Comparison of ENCODE assay signal across 8 cellular contexts in the genomic region with DNA sequence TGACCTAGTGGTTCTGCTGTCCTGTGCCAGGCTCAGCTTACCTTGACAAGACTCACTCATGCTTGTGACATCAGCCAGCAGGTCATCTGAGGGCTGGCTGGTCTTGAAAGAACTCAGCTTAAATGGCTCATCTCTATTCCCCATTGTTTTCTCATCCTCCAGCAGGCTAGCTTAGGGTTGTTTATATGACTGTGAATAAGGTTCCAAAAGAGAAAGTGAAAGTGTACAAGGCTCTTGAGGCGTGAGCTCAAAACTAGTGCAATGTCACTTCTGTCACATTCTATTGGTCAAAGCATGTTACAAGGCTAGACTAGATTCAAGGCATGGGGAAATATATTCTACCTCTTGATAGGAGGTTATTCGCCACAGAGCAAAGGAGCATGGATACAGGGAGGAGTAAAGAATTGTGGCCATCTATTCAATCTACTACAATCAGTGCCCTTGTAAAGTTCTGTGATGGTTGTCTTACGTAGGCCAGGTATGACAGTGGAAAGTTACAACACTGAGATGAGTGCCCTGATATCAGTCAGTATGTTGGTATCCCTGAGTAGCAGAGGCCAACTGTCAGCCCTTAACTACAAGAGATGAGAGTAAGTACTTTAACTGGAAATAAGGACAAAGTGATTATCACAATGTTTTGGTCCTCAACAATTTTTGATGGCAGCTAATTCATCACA. TPM values are rescaled to one million over a fixed set of nuclear protein-coding genes. Genes with fewer than 3 reads are reported as not detected.
DNase-seq lines count a peak whose midpoint lies in the region; ATAC-seq and TF ChIP-seq lines count a peak whose summit lies in the region.
"Had no signal": no experiment of that assay in that cellular context is flagged by ENCODE, and none has a peak within 500 bp of the region (broad histone marks: within the 10 kb centered on the region; RNA-seq: fewer than 3 reads in every experiment).

No MANE protein-coding gene starts in this region.

- H3K36me3 Mint-ChIP-seq in activated CD8-positive, alpha-beta T cell treated with anti-CD3 and anti-CD28 coated beads, Interleukin-2, amount 10 ng/mL, durations not matched to agents 7 days and 5 days (ENCODE audit: low read depth), result peaks cover 3% of the 10 kb centered on the region
- H3K36me3 Mint-ChIP-seq in naive thymus-derived CD8-positive, alpha-beta T cell, result peaks cover 0 to 19% (median 11%) of the 10 kb centered on the region in 3 donors
- peaks cover 6% of the 10 kb centered on the region for H3K36me3 Mint-ChIP-seq in endothelial cell (ENCODE audit: low read depth, unreplicated experiment)

- ATAC-seq in GM18511 (IDR thresholded peaks at IDR 0.05; ENCODE audit: unreplicated experiment), result peak; percentile 66
- peak; percentile 82 for ATAC-seq in HG03159 (IDR thresholded peaks at IDR 0.05; ENCODE audit: unreplicated experiment)
- ATAC-seq in activated CD8-positive, alpha-beta T cell treated with anti-CD3 and anti-CD28 coated beads, Interleukin-2, amount 10 ng/mL, durations not matched to agents 7 days and 5 days, result peak; percentile 88
- ATAC-seq in naive thymus-derived CD8-positive, alpha-beta T cell, result peak; percentile 47 to 67

- peaks cover 16% of the 10 kb centered on the region for H3K9me3 Mint-ChIP-seq in activated CD8-positive, alpha-beta T cell treated with anti-CD3 and anti-CD28 coated beads, Interleukin-2, amount 10 ng/mL, durations not matched to agents 7 days and 5 days (ENCODE audit: insufficient read depth)
- H3K9me3 Mint-ChIP-seq in naive thymus-derived CD8-positive, alpha-beta T cell, result peaks cover 0 to 43% (median 9%) of the 10 kb centered on the region in 9 donors
- no peaks in the 10 kb centered on the region for H3K9me3 Mint-ChIP-seq in endothelial cell (ENCODE audit: unreplicated experiment)

- no peaks in the 10 kb centered on the region for H3K27me3 Mint-ChIP-seq in activated CD8-positive, alpha-beta T cell treated with anti-CD3 and anti-CD28 coated beads, Interleukin-2, amount 10 ng/mL, durations not matched to agents 7 days and 5 days (ENCODE audit: low read depth)
- H3K27me3 Mint-ChIP-seq in naive thymus-derived CD8-positive, alpha-beta T cell, result no peaks in the 10 kb centered on the region
- no peaks in the 10 kb centered on the region for H3K27me3 Mint-ChIP-seq in endothelial cell (ENCODE audit: unreplicated experiment)

- DNase-seq in activated CD8-positive, alpha-beta T cell treated with anti-CD3 and anti-CD28 coated beads, Interleukin-2, amount 10 ng/mL, durations not matched to agents 7 days and 5 days, result no peak
- DNase-seq in naive thymus-derived CD8-positive, alpha-beta T cell, result peak in 2 of 10 donors; percentile 9 to 13
- DNase-seq in GM19238 (ENCODE audit: insufficient read length, low spot score) (no peak), HK-2 (ENCODE audit: unreplicated experiment) (no peak), endothelial cell (ENCODE audit: low spot score) (no peak)
- DNase-seq: NCI-H1092 had no signal

- H3K27ac Mint-ChIP-seq in activated CD8-positive, alpha-beta T cell treated with anti-CD3 and anti-CD28 coated beads, Interleukin-2, amount 10 ng/mL, durations not matched to agents 7 days and 5 days, result peak overlapping the region; percentile 81
- H3K27ac Mint-ChIP-seq in naive thymus-derived CD8-positive, alpha-beta T cell, result peak overlapping the region; percentile 36 to 90 (median 75)
- no peak overlapping the region for H3K27ac Mint-ChIP-seq in endothelial cell (ENCODE audit: unreplicated experiment)

- peak overlapping the region; percentile 62 for H3K4me3 Mint-ChIP-seq in activated CD8-positive, alpha-beta T cell treated with anti-CD3 and anti-CD28 coated beads, Interleukin-2, amount 10 ng/mL, durations not matched to agents 7 days and 5 days
- H3K4me3 Mint-ChIP-seq in naive thymus-derived CD8-positive, alpha-beta T cell, result peak overlapping the region; percentile 43 to 79 (median 66)
- no peak overlapping the region for H3K4me3 Mint-ChIP-seq in endothelial cell (ENCODE audit: unreplicated experiment)

- peaks cover 10% of the 10 kb centered on the region for H3K4me1 Mint-ChIP-seq in activated CD8-positive, alpha-beta T cell treated with anti-CD3 and anti-CD28 coated beads, Interleukin-2, amount 10 ng/mL, durations not matched to agents 7 days and 5 days (ENCODE audit: low read depth)
- H3K4me1 Mint-ChIP-seq in naive thymus-derived CD8-positive, alpha-beta T cell, result peaks cover 4 to 9% (median 8%) of the 10 kb centered on the region in 4 donors
- peaks cover 3% of the 10 kb centered on the region for H3K4me1 Mint-ChIP-seq in endothelial cell (ENCODE audit: unreplicated experiment)

- TF ChIP-seq CTCF in endothelial cell (IDR thresholded peaks at IDR 0.05; ENCODE audit: unreplicated experiment), result no peak

- CTCF ChIA-PET in activated CD8-positive, alpha-beta T cell treated with anti-CD3 and anti-CD28 coated beads, Interleukin-2, amount 10 ng/mL, durations not matched to agents 7 days and 5 days (lab: Charles Lee), result no interaction called here

- POLR2A ChIA-PET in activated CD8-positive, alpha-beta T cell treated with anti-CD3 and anti-CD28 coated beads, Interleukin-2, amount 10 ng/mL, durations not matched to agents 7 days and 5 days (lab: Charles Lee), result interaction anchor here (0.6 to 1.0 kb wide), 2 partner anchors 12 to 20 kb away, joined by 3 read pairs; partner anchors contain the start of genes SPRY3 and TMLHE
- POLR2A ChIA-PET in naive thymus-derived CD8-positive, alpha-beta T cell (lab: Charles Lee), result no interaction called here

RNA-seq across cellular contexts. Expression of gene TMLHE, which starts 19.8 kb away (rescaled TPM):
- total RNA-seq in activated CD8-positive, alpha-beta T cell treated with anti-CD3 and anti-CD28 coated beads, Interleukin-2, amount 10 ng/mL, durations not matched to agents 7 days and 5 days, result 1 to 10 TPM; 9.2 TPM
- 10 to 100 TPM; 13.9 to 15.9 TPM for total RNA-seq in naive thymus-derived CD8-positive, alpha-beta T cell
- 10 to 100 TPM; 13.0 to 16.6 (median 15.4) TPM for polyA plus RNA-seq in naive thymus-derived CD8-positive, alpha-beta T cell
- total RNA-seq in endothelial cell (ENCODE audit: unreplicated experiment), result 11.6 TPM

RNA-seq across cellular contexts. Expression of gene SPRY3, which starts 20.2 kb away (rescaled TPM):
- under 1 TPM; 0.21 to 0.24 TPM for total RNA-seq in activated CD8-positive, alpha-beta T cell treated with anti-CD3 and anti-CD28 coated beads, Interleukin-2, amount 10 ng/mL, durations not matched to agents 7 days and 5 days
- total RNA-seq in naive thymus-derived CD8-positive, alpha-beta T cell, result under 1 TPM; 0.55 to 0.74 TPM
- polyA plus RNA-seq in naive thymus-derived CD8-positive, alpha-beta T cell, result under 1 TPM in 2 of 3 donors, not detected in 1; 0.20 to 0.26 TPM
- 3.5 TPM for total RNA-seq in endothelial cell (ENCODE audit: unreplicated experiment)
